ENCODE assay signal across 25 cellular contexts in the genomic region with DNA sequence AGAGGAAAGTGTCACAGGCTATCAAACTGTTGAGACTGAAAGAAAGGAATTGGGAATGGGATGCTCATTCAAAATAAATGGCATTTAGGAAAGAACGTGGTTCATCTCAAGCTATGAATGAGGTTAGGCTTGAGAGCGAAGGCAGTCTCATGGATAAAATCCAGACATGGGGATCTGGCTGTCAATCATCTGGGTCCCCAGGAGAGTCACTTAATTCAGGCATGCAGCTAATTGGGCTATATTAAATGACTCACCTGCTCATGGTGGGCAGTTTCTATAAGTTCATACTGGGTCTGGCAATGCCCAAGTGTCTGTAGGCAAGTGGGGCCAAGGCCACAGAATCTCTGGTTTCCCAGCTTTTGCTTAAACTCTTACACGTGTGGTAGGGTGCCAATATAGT.
"Had no signal": no experiment of that assay in that cellular context is flagged by ENCODE, and none has a peak within 500 bp of the region (broad histone marks: within the 10 kb centered on the region; RNA-seq: fewer than 3 reads in every experiment).

No MANE protein-coding gene starts in this region.

- ATAC-seq: activated T-cell treated with anti-CD3 and anti-CD28 coated beads, Interleukin-2, amount 50 U/mL, for 4 hours; K562; Panc1; Right ventricle myocardium inferior; T-helper 17 cell; WTC11 had no signal

- H3K36me3 Mint-ChIP-seq: activated naive CD8-positive, alpha-beta T cell treated with anti-CD3 and anti-CD28 coated beads for 36 hours; WTC11 had no signal

- H3K9me3 Mint-ChIP-seq: activated naive CD4-positive, alpha-beta T cell treated with anti-CD3 and anti-CD28 coated beads for 36 hours; activated naive CD8-positive, alpha-beta T cell treated with anti-CD3 and anti-CD28 coated beads for 36 hours; activated T-cell treated with anti-CD3 and anti-CD28 coated beads, Interleukin-2, amount 50 U/mL, for 4 hours; WTC11 had no signal

- H3K27ac Mint-ChIP-seq: activated naive CD4-positive, alpha-beta T cell treated with anti-CD3 and anti-CD28 coated beads for 36 hours; activated naive CD8-positive, alpha-beta T cell treated with anti-CD3 and anti-CD28 coated beads for 36 hours; T-helper 17 cell; WTC11 had no signal

- FAIRE-seq: K562 had no signal

- H3K4me1 Mint-ChIP-seq: activated naive CD8-positive, alpha-beta T cell treated with anti-CD3 and anti-CD28 coated beads for 36 hours; T-helper 17 cell had no signal

- H3K27me3 Mint-ChIP-seq: T-helper 17 cell had no signal

- H3K4me3 Mint-ChIP-seq: activated naive CD4-positive, alpha-beta T cell treated with anti-CD3 and anti-CD28 coated beads for 36 hours; activated naive CD8-positive, alpha-beta T cell treated with anti-CD3 and anti-CD28 coated beads for 36 hours; activated T-cell treated with anti-CD3 and anti-CD28 coated beads, Interleukin-2, amount 50 U/mL, for 4 hours; T-helper 17 cell; WTC11 had no signal

- DNase-seq: activated CD4-positive, alpha-beta T cell treated with anti-CD3 and anti-CD28 coated beads for 48 hours; activated CD4-positive, alpha-beta T cell treated with anti-CD3 and anti-CD28 coated beads, Interleukin-2, amount 50 U/mL, for 48 hours; activated CD4-positive, CD25-positive, alpha-beta regulatory T cell treated with anti-CD3 and anti-CD28 coated beads, Interleukin-2, amount 50 U/mL, for 72 hours; activated CD8-positive, alpha-beta memory T cell treated with anti-CD3 and anti-CD28 coated beads for 24 hours; activated gamma-delta T cell; activated naive CD4-positive, alpha-beta T cell treated with anti-CD3 and anti-CD28 coated beads for 36 hours; activated naive CD8-positive, alpha-beta T cell treated with anti-CD3 and anti-CD28 coated beads for 36 hours; activated T-cell treated with anti-CD3 and anti-CD28 coated beads, Interleukin-2, amount 50 U/mL, for 4 hours; cerebellar nuclear complex; Karpas-422; NCI-H1105 treated with DMSO at 0.1 percent for 48 hours; NCI-H1436 treated with DMSO at 0.1 percent for 48 hours; NCI-H187; NCI-H2081; NCI-H526; NCI-H82; NK-92 treated with Interleukin-12 subunit alpha and Interleukin-12 subunit beta, amount 100 ng/mL, for 24 hours; OCI-M1; RPMI8226; T-helper 17 cell; T-helper 9 cell had no signal

- H3K4me3 ChIP-seq: K562 had no signal
